25 cellular contexts compared by ENCODE assay signal in genomic region chr7:68828575-68828974, GRCh38.
"Had no signal": no experiment of that assay in that cellular context is flagged by ENCODE, and none has a peak within 500 bp of the region (broad histone marks: within the 10 kb centered on the region; RNA-seq: fewer than 3 reads in every experiment).

No MANE protein-coding gene starts in this region.

- H3K36me3 Mint-ChIP-seq: stimulated activated naive B cell treated with anti-CD40 and anti-IgM and Interleukin-4, amounts not matched to agents 10 μg/mL and 1 μg/mL and 100 μg/mL, for 72 hours had no signal

- H3K27ac ChIP-seq: colonic mucosa, gastrocnemius medialis, heart right ventricle, left lung, pancreas, right atrium auricular region, spleen, thoracic aorta, tibial nerve, upper lobe of right lung, uterus had no signal

- ATAC-seq: gastrocnemius medialis; heart right ventricle; left cardiac atrium; left lung; naive thymus-derived CD4-positive, alpha-beta T cell; pancreas; sciatic nerve; stimulated activated naive B cell treated with anti-CD40 and anti-IgM and Interleukin-4, amounts not matched to agents 10 μg/mL and 1 μg/mL and 100 μg/mL, for 72 hours; upper lobe of right lung had no signal

- H3K4me1 Mint-ChIP-seq: central memory CD8-positive, alpha-beta T cell; naive thymus-derived CD4-positive, alpha-beta T cell; nephron; stimulated activated naive B cell treated with anti-CD40 and anti-IgM and Interleukin-4, amounts not matched to agents 10 μg/mL and 1 μg/mL and 100 μg/mL, for 72 hours had no signal

- H3K27ac Mint-ChIP-seq: nephron; stimulated activated naive B cell treated with anti-CD40 and anti-IgM and Interleukin-4, amounts not matched to agents 10 μg/mL and 1 μg/mL and 100 μg/mL, for 72 hours; stimulated activated naive CD8-positive, alpha-beta T cell treated with anti-CD3 and anti-CD28 coated beads, Interleukin-15, Interleukin-2, amounts not matched to agents 100 ng/mL and 50 ng/mL, for 24 hours had no signal

- H3K4me1 ChIP-seq: colonic mucosa, gastrocnemius medialis, left lung, pancreas, right atrium auricular region, spleen, tibial nerve, upper lobe of right lung, uterus had no signal

- H3K9me3 ChIP-seq: colonic mucosa, gastrocnemius medialis, pancreas, thoracic aorta, upper lobe of right lung, uterus had no signal

- H3K27me3 Mint-ChIP-seq: central memory CD8-positive, alpha-beta T cell; naive thymus-derived CD4-positive, alpha-beta T cell; stimulated activated naive B cell treated with anti-CD40 and anti-IgM and Interleukin-4, amounts not matched to agents 10 μg/mL and 1 μg/mL and 100 μg/mL, for 72 hours; stimulated activated naive CD8-positive, alpha-beta T cell treated with anti-CD3 and anti-CD28 coated beads, Interleukin-15, Interleukin-2, amounts not matched to agents 100 ng/mL and 50 ng/mL, for 24 hours had no signal

- H3K4me3 ChIP-seq: colonic mucosa, gastrocnemius medialis, heart right ventricle, left lung, pancreas, right atrium auricular region, spleen, thoracic aorta, tibial nerve, upper lobe of right lung, uterus had no signal

- H3K4me3 Mint-ChIP-seq: central memory CD8-positive, alpha-beta T cell; naive thymus-derived CD4-positive, alpha-beta T cell; nephron; stimulated activated naive B cell treated with anti-CD40 and anti-IgM and Interleukin-4, amounts not matched to agents 10 μg/mL and 1 μg/mL and 100 μg/mL, for 72 hours; stimulated activated naive CD8-positive, alpha-beta T cell treated with anti-CD3 and anti-CD28 coated beads, Interleukin-15, Interleukin-2, amounts not matched to agents 100 ng/mL and 50 ng/mL, for 24 hours had no signal

- H3K36me3 ChIP-seq: colonic mucosa, gastrocnemius medialis, heart right ventricle, left lung, pancreas, right atrium auricular region, spleen, thoracic aorta, tibial nerve, upper lobe of right lung, uterus had no signal

- H3K27me3 ChIP-seq: colonic mucosa, gastrocnemius medialis, pancreas, right atrium auricular region, spleen, tibial nerve, upper lobe of right lung, uterus had no signal

- DNase-seq: colonic mucosa; dermis blood vessel endothelial cell; foreskin fibroblast; gastrocnemius medialis; heart right ventricle; hippocampal formation; left cardiac atrium; left lung; mesendoderm; midbrain; naive thymus-derived CD4-positive, alpha-beta T cell; occipital lobe; pancreas; spleen; stimulated activated CD4-positive, alpha-beta T cell treated with anti-CD3 and anti-CD28 coated beads, Interleukin-4, amount 100 ng/mL, for 4 hours; stimulated activated naive B cell treated with anti-CD40 and anti-IgM and Interleukin-4, amounts not matched to agents 10 μg/mL and 1 μg/mL and 100 μg/mL, for 72 hours; upper lobe of right lung; uterus had no signal
